Comparison of ENCODE assay signal across 19 cellular contexts in the genomic region with DNA sequence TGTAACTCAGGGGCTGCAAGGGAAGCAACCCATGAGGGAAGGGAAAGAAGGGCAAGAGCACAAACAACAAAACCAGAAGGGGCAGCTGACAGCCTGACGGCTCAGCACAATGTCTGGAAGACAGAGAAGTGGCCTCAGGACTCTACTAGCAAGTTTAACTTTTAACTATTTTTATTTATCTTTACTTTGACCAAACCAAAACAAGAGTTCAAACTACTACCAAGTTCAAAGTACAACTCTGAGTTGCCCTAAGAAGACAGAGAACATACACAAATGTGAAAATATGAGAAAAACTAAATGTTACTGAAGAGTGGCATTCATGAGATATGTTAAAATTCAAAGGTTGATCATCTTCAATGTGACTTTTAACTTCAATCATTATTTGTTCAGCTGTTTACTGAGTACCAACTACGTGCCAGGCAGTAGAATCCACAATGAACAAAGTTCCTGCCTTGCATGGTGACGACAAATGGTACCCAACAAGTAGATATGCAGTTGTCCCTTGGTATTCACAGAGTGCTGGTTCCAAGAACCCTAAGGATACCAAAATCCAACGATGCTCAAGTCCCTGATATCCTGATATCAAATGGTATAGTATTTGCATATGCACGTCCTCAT. TPM values are rescaled to one million over a fixed set of nuclear protein-coding genes. Genes with fewer than 3 reads are reported as not detected.
DNase-seq lines count a peak whose midpoint lies in the region; ATAC-seq, FAIRE-seq and TF ChIP-seq lines count a peak whose summit lies in the region.
"Had no signal": no experiment of that assay in that cellular context is flagged by ENCODE, and none has a peak within 500 bp of the region (broad histone marks: within the 10 kb centered on the region; RNA-seq: fewer than 3 reads in every experiment).

No MANE protein-coding gene starts in this region.

- no peak overlapping the region for H2BK5ac ChIP-seq in trophoblast cell (ENCODE audit: low read depth, low read length, poor library complexity)

- no peak for TF ChIP-seq POLR2A in HepG2 (IDR thresholded peaks at IDR 0.05; ENCODE audit: insufficient read depth in 1 of 2, low read depth in 2 of 2, low read length in 2 of 2)

- TF ChIP-seq EP300 in HepG2 (IDR thresholded peaks at IDR 0.05; ENCODE audit: low read depth in 2 of 2, low read length in 2 of 2) (0 out of 4 replicates have a peak, but pooled peaks of 1 of the 2 experiments have one; percentile 7), HepG2 (CRISPR knock-in tag; IDR thresholded peaks at IDR 0.05; ENCODE audit: borderline replicate concordance) (no peak)

- POLR2A ChIA-PET in HepG2 (lab: Yijun Ruan, JAX): no interaction called here

- H3K4ac ChIP-seq in trophoblast cell (ENCODE audit: low read depth, low read length): no peak overlapping the region

- peak overlapping the region; percentile 35; the same call in 1 of the 2 replicates for H3K9ac ChIP-seq in HepG2 (ENCODE audit: insufficient read depth, low read depth, low read length)
- no peak overlapping the region for H3K9ac ChIP-seq in trophoblast cell (ENCODE audit: low read length)

- H3K4me3 ChIP-seq in cardiac muscle cell (no peak overlapping the region), HepG2 (replicated peaks in 1 of 3; ENCODE audit: insufficient read depth in 1 of 3, low read depth in 2 of 3, low read length in 3 of 3) (peak overlapping the region in 2 of 3 experiments; percentile 3 to 39; a peak in 2 of 6 replicates), trophoblast cell (ENCODE audit: low read depth, low read length) (no peak overlapping the region)
- H3K4me3 ChIP-seq: GM12878 had no signal

- no peak overlapping the region for H3K4me3 Mint-ChIP-seq in activated T-helper 1 cell treated with anti-CD3 and anti-CD28 coated beads, Interleukin-12 subunit alpha, Interleukin-12 subunit beta, Interleukin-2, Interleukin-4 antibody, amounts not matched to agents 30 ng/mL and 10 ng/mL and 1 ng/mL, durations not matched to agents 14 hours and 24 hours and 36 hours
- no peak overlapping the region for H3K4me3 Mint-ChIP-seq in stimulated activated memory B cell treated with anti-CD40 and anti-IgM and Interleukin-4, amounts not matched to agents 10 μg/mL and 1 μg/mL and 100 μg/mL, for 72 hours

- peaks cover 44% of the 10 kb centered on the region for H3K36me3 Mint-ChIP-seq in activated T-helper 1 cell treated with anti-CD3 and anti-CD28 coated beads, Interleukin-12 subunit alpha, Interleukin-12 subunit beta, Interleukin-2, Interleukin-4 antibody, amounts not matched to agents 30 ng/mL and 10 ng/mL and 1 ng/mL, durations not matched to agents 14 hours and 24 hours and 36 hours (ENCODE audit: low read depth)
- peaks cover 82% of the 10 kb centered on the region for H3K36me3 Mint-ChIP-seq in stimulated activated memory B cell treated with anti-CD40 and anti-IgM and Interleukin-4, amounts not matched to agents 10 μg/mL and 1 μg/mL and 100 μg/mL, for 72 hours

- H4K8ac ChIP-seq in trophoblast cell (ENCODE audit: low read depth, low read length): peak overlapping the region; percentile 17

- CTCF ChIA-PET in HepG2 (lab: Yijun Ruan, JAX; ENCODE audit: low intra/inter-chr PET ratio, low total read pairs): no interaction called here

- H3K18ac ChIP-seq in trophoblast cell (ENCODE audit: low read length): peak overlapping the region; percentile 14

- no peak overlapping the region for H2AK5ac ChIP-seq in trophoblast cell (ENCODE audit: low read length)

- H3K27me3 Mint-ChIP-seq in activated T-helper 1 cell treated with anti-CD3 and anti-CD28 coated beads, Interleukin-12 subunit alpha, Interleukin-12 subunit beta, Interleukin-2, Interleukin-4 antibody, amounts not matched to agents 30 ng/mL and 10 ng/mL and 1 ng/mL, durations not matched to agents 14 hours and 24 hours and 36 hours (ENCODE audit: insufficient read depth): no peaks in the 10 kb centered on the region
- H3K27me3 Mint-ChIP-seq in stimulated activated memory B cell treated with anti-CD40 and anti-IgM and Interleukin-4, amounts not matched to agents 10 μg/mL and 1 μg/mL and 100 μg/mL, for 72 hours: no peaks in the 10 kb centered on the region

- H3K27me3 ChIP-seq in cardiac muscle cell: no peaks in the 10 kb centered on the region
- H3K27me3 ChIP-seq in HepG2 (ENCODE audit: control insufficient read depth in 1 of 2, insufficient read depth in 2 of 2, low read length in 2 of 2): no peaks in the 10 kb centered on the region
- no peaks in the 10 kb centered on the region for H3K27me3 ChIP-seq in trophoblast cell (ENCODE audit: insufficient read depth, low read length)

- no peak for TF ChIP-seq RAD21 in HepG2 (CRISPR knock-in tag; IDR thresholded peaks at IDR 0.05)

- TF ChIP-seq CTCF in cardiac muscle cell (IDR thresholded peaks at IDR 0.05; ENCODE audit: low read depth, low read length) (no peak), HepG2 (CRISPR knock-in tag; IDR thresholded peaks at IDR 0.05) (no peak)

- H2BK120ac ChIP-seq in trophoblast cell (ENCODE audit: insufficient read depth, low read length, poor library complexity): no peak overlapping the region

- no peak overlapping the region for H2BK12ac ChIP-seq in trophoblast cell (ENCODE audit: low read length)

- no peak overlapping the region for H3K14ac ChIP-seq in trophoblast cell (ENCODE audit: low read length)

- H3K36me3 ChIP-seq in cardiac muscle cell: peaks cover 4% of the 10 kb centered on the region
- peaks cover 22 to 42% of the 10 kb centered on the region in 2 experiments for H3K36me3 ChIP-seq in HepG2 (replicated peaks in 1 of 2; ENCODE audit: control insufficient read depth in 1 of 2, insufficient read depth in 2 of 2, low read length in 2 of 2)
- H3K36me3 ChIP-seq in trophoblast cell (ENCODE audit: control insufficient read depth in 1 of 2, insufficient read depth in 2 of 2, low read length in 2 of 2): peaks cover 12 to 23% of the 10 kb centered on the region in 2 experiments

- no peaks in the 10 kb centered on the region for H3K9me3 ChIP-seq in cardiac muscle cell (ENCODE audit: low read depth)
- no peaks in the 10 kb centered on the region for H3K9me3 ChIP-seq in HepG2 (ENCODE audit: low read length)
- no peaks in the 10 kb centered on the region for H3K9me3 ChIP-seq in trophoblast cell (ENCODE audit: insufficient read depth, low read depth, low read length)
- H3K9me3 ChIP-seq: Caco-2 had no signal

- H3K4me2 ChIP-seq in HepG2 (ENCODE audit: low read depth, low read length): peak overlapping the region; percentile 59
- H3K4me2 ChIP-seq in trophoblast cell (ENCODE audit: low read length): no peak overlapping the region

- no peak overlapping the region for H4K91ac ChIP-seq in trophoblast cell (ENCODE audit: low read depth, low read length)

- DNase-seq in cardiac muscle cell (ENCODE audit: low read depth in 1 of 2, low spot score in 1 of 2) (no peak), Right ventricle myocardium inferior (ENCODE audit: missing footprints) (no peak), HepG2 (ENCODE audit: low spot score) (peak; percentile 11), trophoblast cell (no peak), SK-N-DZ (ENCODE audit: low spot score) (no peak)
- no peak for DNase-seq in activated T-helper 1 cell treated with anti-CD3 and anti-CD28 coated beads, Interleukin-12 subunit alpha, Interleukin-12 subunit beta, Interleukin-2, Interleukin-4 antibody, amounts not matched to agents 30 ng/mL and 10 ng/mL and 1 ng/mL, durations not matched to agents 14 hours and 24 hours and 36 hours (ENCODE audit: low spot score)
- DNase-seq in stimulated activated naive CD8-positive, alpha-beta T cell treated with anti-CD3 and anti-CD28 coated beads, Interleukin-15, Interleukin-2, amounts not matched to agents 100 U/mL and 50 U/mL, for 24 hours: no peak
- DNase-seq: C1 segment of cervical spinal cord, Caco-2, DMS79, HCEC 1CT, NCI-H1436 treated with DMSO at 0.1 percent for 48 hours, NCI-H2081 treated with DMSO at 0.1 percent for 48 hours, NCI-H526, PC-3 had no signal

- ATAC-seq in Right ventricle myocardium inferior (no peak), HepG2 (no peak)
- ATAC-seq in stimulated activated memory B cell treated with anti-CD40 and anti-IgM and Interleukin-4, amounts not matched to agents 10 μg/mL and 1 μg/mL and 100 μg/mL, for 72 hours: no peak
- ATAC-seq in stimulated activated naive CD8-positive, alpha-beta T cell treated with anti-CD3 and anti-CD28 coated beads, Interleukin-15, Interleukin-2, amounts not matched to agents 100 U/mL and 50 U/mL, for 24 hours: no peak
- ATAC-seq: GM12878, PC-3 had no signal

- intact Hi-C loops in Right ventricle myocardium inferior (cut with DNase I) (loop anchor here (5.0 kb wide), 2 partner anchors 38 to 68 kb away; no protein-coding TSS in a partner anchor), HepG2 (cut with micrococcal nuclease; ENCODE audit: unreplicated experiment) (no loop called here)
- intact Hi-C loops in activated T-helper 1 cell treated with anti-CD3 and anti-CD28 coated beads, Interleukin-12 subunit alpha, Interleukin-12 subunit beta, Interleukin-2, Interleukin-4 antibody, amounts not matched to agents 30 ng/mL and 10 ng/mL and 1 ng/mL, durations not matched to agents 14 hours and 24 hours and 36 hours (cut with micrococcal nuclease): no loop called here

- H3K23ac ChIP-seq in trophoblast cell (ENCODE audit: low read length): no peak overlapping the region

- H3K27ac ChIP-seq in cardiac muscle cell: peak overlapping the region; percentile 90
- peak overlapping the region; percentile 92 for H3K27ac ChIP-seq in HepG2 (ENCODE audit: extremely low read length, insufficient read depth, low read length)
- no peak overlapping the region for H3K27ac ChIP-seq in trophoblast cell (ENCODE audit: low read depth, low read length)

- no peak overlapping the region for H2AFZ ChIP-seq in HepG2 (ENCODE audit: low read length)
- H2AFZ ChIP-seq in trophoblast cell (ENCODE audit: insufficient read depth, low read length, poor library complexity): no peak overlapping the region

- H3K27ac Mint-ChIP-seq in activated T-helper 1 cell treated with anti-CD3 and anti-CD28 coated beads, Interleukin-12 subunit alpha, Interleukin-12 subunit beta, Interleukin-2, Interleukin-4 antibody, amounts not matched to agents 30 ng/mL and 10 ng/mL and 1 ng/mL, durations not matched to agents 14 hours and 24 hours and 36 hours: peak overlapping the region; percentile 41
- H3K27ac Mint-ChIP-seq in stimulated activated memory B cell treated with anti-CD40 and anti-IgM and Interleukin-4, amounts not matched to agents 10 μg/mL and 1 μg/mL and 100 μg/mL, for 72 hours: no peak overlapping the region

- FAIRE-seq in HepG2 (lab: Jason Lieb, UNC): no peak
- FAIRE-seq: A204.1, GM12878, GM18507 had no signal

- peaks cover 31% of the 10 kb centered on the region for H3K4me1 Mint-ChIP-seq in activated T-helper 1 cell treated with anti-CD3 and anti-CD28 coated beads, Interleukin-12 subunit alpha, Interleukin-12 subunit beta, Interleukin-2, Interleukin-4 antibody, amounts not matched to agents 30 ng/mL and 10 ng/mL and 1 ng/mL, durations not matched to agents 14 hours and 24 hours and 36 hours (ENCODE audit: low read depth)
- peaks cover 54% of the 10 kb centered on the region for H3K4me1 Mint-ChIP-seq in stimulated activated memory B cell treated with anti-CD40 and anti-IgM and Interleukin-4, amounts not matched to agents 10 μg/mL and 1 μg/mL and 100 μg/mL, for 72 hours

- 64% methylated on average over 5 of the region's 5 CpGs for WGBS in HepG2 (ENCODE audit: low lambda C conversion rate)
- WGBS in trophoblast cell (ENCODE audit: extremely low coverage, insufficient coverage, insufficient read length): no CpG with 5 or more reads among the region's 5 CpGs

- no TSS peak for BruUV-seq in HepG2 (replicated peaks; lab: Mats Ljungman, UMichigan)

- in situ Hi-C loops in HepG2 (cut with HindIII; ENCODE audit: extremely low pct_ligation_motif_present, low pct_unique_long_range_greater_than_20kb): no loop called here

- peaks cover 44% of the 10 kb centered on the region for H3K4me1 ChIP-seq in cardiac muscle cell (ENCODE audit: low read depth)
- H3K4me1 ChIP-seq in HepG2 (ENCODE audit: insufficient read depth, low read length): peaks cover 79% of the 10 kb centered on the region
- peaks cover 0 to 3% of the 10 kb centered on the region in 2 experiments for H3K4me1 ChIP-seq in trophoblast cell (ENCODE audit: control insufficient read depth in 1 of 2, insufficient read depth in 2 of 2, low read length in 2 of 2)

- H4K20me1 ChIP-seq in HepG2 (ENCODE audit: insufficient read depth, low read length): no peaks in the 10 kb centered on the region

- H3K79me2 ChIP-seq in HepG2 (ENCODE audit: insufficient read depth, low read length) (peaks cover 56% of the 10 kb centered on the region), trophoblast cell (ENCODE audit: control insufficient read depth, insufficient read depth, low read length, poor library complexity) (no peaks in the 10 kb centered on the region)

- no peak overlapping the region for H4K12ac ChIP-seq in trophoblast cell (ENCODE audit: low read depth, low read length)

- no peaks in the 10 kb centered on the region for H3K9me3 Mint-ChIP-seq in activated T-helper 1 cell treated with anti-CD3 and anti-CD28 coated beads, Interleukin-12 subunit alpha, Interleukin-12 subunit beta, Interleukin-2, Interleukin-4 antibody, amounts not matched to agents 30 ng/mL and 10 ng/mL and 1 ng/mL, durations not matched to agents 14 hours and 24 hours and 36 hours
- no peaks in the 10 kb centered on the region for H3K9me3 Mint-ChIP-seq in stimulated activated memory B cell treated with anti-CD40 and anti-IgM and Interleukin-4, amounts not matched to agents 10 μg/mL and 1 μg/mL and 100 μg/mL, for 72 hours

- H3K79me1 ChIP-seq in trophoblast cell (ENCODE audit: low read length): no peaks in the 10 kb centered on the region

RNA-seq across cellular contexts. Expression of a gene that starts 19.7 kb away (rescaled TPM):
- total RNA-seq in cardiac muscle cell (42.6 and 44.8 TPM in 2 replicates), Right ventricle myocardium inferior (112 TPM), HepG2 (2016; rRNA removed; fragmentation: Illumina TruSeq; extraction: Trizol) (49.9 and 54.6 TPM in 2 replicates)
- polyA plus RNA-seq in cardiac muscle cell (98.7 and 122 TPM in 2 replicates), HepG2 (2011; rRNA removed) (20.8 and 25.4 TPM in 2 replicates)
- total RNA-seq in activated T-helper 1 cell treated with anti-CD3 and anti-CD28 coated beads, Interleukin-12 subunit alpha, Interleukin-12 subunit beta, Interleukin-2, Interleukin-4 antibody, amounts not matched to agents 30 ng/mL and 10 ng/mL and 1 ng/mL, durations not matched to agents 14 hours and 24 hours and 36 hours: 77.9 and 83.1 TPM in 2 replicates
- total RNA-seq in HepG2 (2016; cell fraction: cytosol; rRNA removed; fragmentation: Illumina TruSeq; extraction: Trizol; ENCODE audit: low read depth): 13.4 and 14.8 TPM in 2 replicates
- 43.2 and 52.2 TPM in 2 replicates for total RNA-seq in HepG2 (2016; cell fraction: insoluble cytoplasmic fraction; rRNA removed; fragmentation: Illumina TruSeq; extraction: Trizol)
- 11.7 and 13.3 TPM in 2 replicates for total RNA-seq in HepG2 (2016; cell fraction: membrane; rRNA removed; fragmentation: Illumina TruSeq; extraction: Trizol)
- 42.0 and 47.5 TPM in 2 replicates for total RNA-seq in HepG2 (2016; cell fraction: nucleus; rRNA removed; fragmentation: Illumina TruSeq; extraction: Trizol)
- polyA plus RNA-seq in HepG2 (2011; cell fraction: cytosol; rRNA removed): 21.8 and 27.6 TPM in 2 replicates
- 32.7 and 41.3 TPM in 2 replicates for polyA plus RNA-seq in HepG2 (2011; cell fraction: nucleus; rRNA removed)
- 27.9 and 29.4 TPM in 2 replicates for polyA plus RNA-seq in HepG2 (2012)
- polyA plus RNA-seq in HepG2 (2016; cell fraction: cytosol; fragmentation: Illumina TruSeq; extraction: Trizol; ENCODE audit: low read depth): 2.5 and 3.1 TPM in 2 replicates
- polyA plus RNA-seq in HepG2 (2016; cell fraction: insoluble cytoplasmic fraction; fragmentation: Illumina TruSeq; extraction: Trizol; ENCODE audit: low read depth): 30.1 and 34.3 TPM in 2 replicates
- 5.2 and 6.4 TPM in 2 replicates for polyA plus RNA-seq in HepG2 (2016; cell fraction: membrane; fragmentation: Illumina TruSeq; extraction: Trizol; ENCODE audit: low read depth)
- polyA plus RNA-seq in HepG2 (2016; cell fraction: nucleus; fragmentation: Illumina TruSeq; extraction: Trizol; ENCODE audit: insufficient read depth, low read depth): 35.7 and 42.8 TPM in 2 replicates
- polyA minus RNA-seq in HepG2 (2011; rRNA and poly(A)+ RNA removed; ENCODE audit: low replicate concordance): 43.7 and 47.9 TPM in 2 replicates
- polyA minus RNA-seq in HepG2 (2011; cell fraction: cytosol; rRNA and poly(A)+ RNA removed): 19.5 and 27.3 TPM in 2 replicates
- polyA minus RNA-seq in HepG2 (2011; cell fraction: nucleus; rRNA and poly(A)+ RNA removed): 36.7 and 44.8 TPM in 2 replicates
- polyA plus RNA-seq in trophoblast cell (2013): 27.8 and 29.3 TPM in 2 replicates
- polyA plus RNA-seq in SK-N-DZ (2014; cell fraction: cytosol; rRNA removed): 51.3 and 58.5 TPM in 2 replicates
- polyA plus RNA-seq in SK-N-DZ (2014; cell fraction: nucleus; rRNA removed): 20.3 and 36.3 TPM in 2 replicates

Comparison
In these comparisons a context has a peak if more than half of its experiments do, and no peak if none do; other contexts are left out.
1. H3K4me3 ChIP-seq: peak in HepG2 (2 of 3); none in cardiac muscle cell (single experiment) and trophoblast cell (single experiment).